ENCODE assay signal across 8 cellular contexts in genomic region chr21:44817914-44818635, GRCh38. TPM values are rescaled to one million over a fixed set of nuclear protein-coding genes. Genes with fewer than 3 reads are reported as not detected.
DNase-seq lines count a peak whose midpoint lies in the region; ATAC-seq, FAIRE-seq and TF ChIP-seq lines count a peak whose summit lies in the region.

TSS of gene SUMO3 (minus strand) at chr21:44818062. CDS start at chr21:44817968, 94 bp downstream.

- H3K4me1 ChIP-seq in ACC112 (ENCODE audit: control insufficient read depth, insufficient read depth, low read length, unreplicated experiment) (peaks cover 23% of the 10 kb centered on the region), duodenal mucosa (ENCODE audit: control insufficient read depth in 1 of 2, insufficient read depth in 2 of 2, low read length in 2 of 2) (peaks cover 3 to 11% of the 10 kb centered on the region in 2 donors)

- CTCF ChIA-PET in activated CD4-positive, alpha-beta memory T cell treated with anti-CD3 and anti-CD28 coated beads for 36 hours (lab: Charles Lee): interaction anchor here (1.0 kb wide), 3 partner anchors 17 to 25 kb away, joined by 3 to 11 read pairs (median 5); partner anchors contain the start of gene UBE2G2

- DNase-seq in GM18507 (ENCODE audit: extremely low spot score, insufficient read length, low read depth): peak; percentile 79
- peak; percentile 40 for DNase-seq in NCI-H446 treated with DMSO at 0.1 percent for 48 hours (lab: John Stamatoyannopoulos, UW)
- DNase-seq in activated CD4-positive, alpha-beta memory T cell treated with anti-CD3 and anti-CD28 coated beads for 36 hours: peak; percentile 89
- DNase-seq in lower leg skin (ENCODE audit: low spot score in 2 of 2): peak; percentile 75 to 96
- peak; percentile 80 for DNase-seq in stimulated activated CD4-positive, alpha-beta T cell treated with anti-CD3 and anti-CD28 coated beads, Interleukin-4, amount 100 ng/mL, for 24 hours

- peaks cover 7% of the 10 kb centered on the region in 2 donors for H3K9me3 ChIP-seq in duodenal mucosa (ENCODE audit: control insufficient read depth in 1 of 2, low read length in 2 of 2)

- H3K9me3 Mint-ChIP-seq in activated CD4-positive, alpha-beta memory T cell treated with anti-CD3 and anti-CD28 coated beads for 36 hours: peaks cover 22% of the 10 kb centered on the region

- H3K79me2 ChIP-seq in ACC112 (ENCODE audit: control insufficient read depth, insufficient read depth, low read length, unreplicated experiment): peaks cover 44% of the 10 kb centered on the region

- H3K27me3 ChIP-seq in ACC112 (ENCODE audit: insufficient read depth, low read length) (no peaks in the 10 kb centered on the region), duodenal mucosa (ENCODE audit: control insufficient read depth in 1 of 2, insufficient read depth in 2 of 2, low read length in 2 of 2) (no peaks in the 10 kb centered on the region)

- intact Hi-C loops in activated CD4-positive, alpha-beta memory T cell treated with anti-CD3 and anti-CD28 coated beads for 36 hours (cut with micrococcal nuclease): loop anchor here (1.0 to 5.0 kb wide), 4 partner anchors 17 to 264 kb away; partner anchors contain the start of genes PTTG1IP and UBE2G2
- intact Hi-C loops in lower leg skin (cut with DNase I; ENCODE audit: low total_unique reads): loop anchor here (10.0 kb wide), 1 partner anchor 57 kb away; the partner anchor contains the start of gene PTTG1IP

- peak within 1 kb of the TSS; percentile 56; the same call in 1 of the 2 replicates for H3K27ac ChIP-seq in ACC112 (ENCODE audit: low read depth, low read length)
- H3K27ac ChIP-seq in duodenal mucosa (ENCODE audit: low read depth, low read length): peak within 1 kb of the TSS; percentile 70

- no peak for TF ChIP-seq CTCF in lower leg skin (IDR thresholded peaks at IDR 0.05)

- H3K4me3 Mint-ChIP-seq in activated CD4-positive, alpha-beta memory T cell treated with anti-CD3 and anti-CD28 coated beads for 36 hours: peak within 1 kb of the TSS; percentile 72

- peak within 1 kb of the TSS; percentile 60 to 61 for H3K9ac ChIP-seq in duodenal mucosa (ENCODE audit: low read depth in 1 of 2, low read length in 2 of 2)

- peak within 1 kb of the TSS; percentile 64 for H3K27ac Mint-ChIP-seq in activated CD4-positive, alpha-beta memory T cell treated with anti-CD3 and anti-CD28 coated beads for 36 hours

- peaks cover 11% of the 10 kb centered on the region for H3K4me1 Mint-ChIP-seq in activated CD4-positive, alpha-beta memory T cell treated with anti-CD3 and anti-CD28 coated beads for 36 hours (ENCODE audit: low read depth)

- peak; percentile 64 for ATAC-seq in HG02981 (IDR thresholded peaks at IDR 0.05; ENCODE audit: unreplicated experiment)

- H3K36me3 Mint-ChIP-seq in activated CD4-positive, alpha-beta memory T cell treated with anti-CD3 and anti-CD28 coated beads for 36 hours: peaks cover 2% of the 10 kb centered on the region

- no peaks in the 10 kb centered on the region for H3K36me3 ChIP-seq in ACC112 (ENCODE audit: insufficient read depth, low read length)
- peaks cover 0 to 8% of the 10 kb centered on the region in 2 donors for H3K36me3 ChIP-seq in duodenal mucosa (ENCODE audit: control insufficient read depth in 1 of 2, insufficient read depth in 2 of 2, low read length in 2 of 2)

- FAIRE-seq in GM18507 (lab: Jason Lieb, UNC): no peak

- H3K4me3 ChIP-seq in ACC112 (ENCODE audit: low read depth, low read length): peak within 1 kb of the TSS; percentile 92
- peak within 1 kb of the TSS; percentile 78 to 82 for H3K4me3 ChIP-seq in duodenal mucosa (ENCODE audit: low read depth in 1 of 2, low read length in 2 of 2)
- peak within 1 kb of the TSS; percentile 55 for H3K4me3 ChIP-seq in lower leg skin (ENCODE audit: low read depth, poor library complexity, severe bottlenecking)

- POLR2A ChIA-PET in activated CD4-positive, alpha-beta memory T cell treated with anti-CD3 and anti-CD28 coated beads for 36 hours (lab: Charles Lee): interaction anchor here (1.1 kb wide), 1 partner anchor 17 kb away, joined by 6 read pairs; the partner anchor contains the start of gene UBE2G2

- peak within 1 kb of the TSS; percentile 80 for H2AFZ ChIP-seq in ACC112 (ENCODE audit: low read length, unreplicated experiment)

- peak in 1 of 2 donors; percentile 46 for TF ChIP-seq POLR2A in lower leg skin (IDR thresholded peaks at IDR 0.05)

- WGBS in lower leg skin, 2 donors: 0% methylated on average over 27 to 36 of the region's 108 CpGs

- no peaks in the 10 kb centered on the region for H3K27me3 Mint-ChIP-seq in activated CD4-positive, alpha-beta memory T cell treated with anti-CD3 and anti-CD28 coated beads for 36 hours

RNA-seq across cellular contexts. Expression of gene SUMO3, which starts in this region (rescaled TPM):
- total RNA-seq in activated CD4-positive, alpha-beta memory T cell treated with anti-CD3 and anti-CD28 coated beads for 36 hours: 10 to 100 TPM; 77.2 to 77.6 TPM
- total RNA-seq in lower leg skin: 10 to 100 TPM; 35.6 to 52.6 (median 42.5) TPM

Comparison
In these comparisons a context has a peak if more than half of its experiments do, and no peak if none do; other contexts are left out.
1. Peak in every context shown above with its lines: DNase-seq, ATAC-seq, H3K4me3 ChIP-seq and H3K27ac ChIP-seq.